8 cellular contexts compared by ENCODE assay signal in the genomic region with DNA sequence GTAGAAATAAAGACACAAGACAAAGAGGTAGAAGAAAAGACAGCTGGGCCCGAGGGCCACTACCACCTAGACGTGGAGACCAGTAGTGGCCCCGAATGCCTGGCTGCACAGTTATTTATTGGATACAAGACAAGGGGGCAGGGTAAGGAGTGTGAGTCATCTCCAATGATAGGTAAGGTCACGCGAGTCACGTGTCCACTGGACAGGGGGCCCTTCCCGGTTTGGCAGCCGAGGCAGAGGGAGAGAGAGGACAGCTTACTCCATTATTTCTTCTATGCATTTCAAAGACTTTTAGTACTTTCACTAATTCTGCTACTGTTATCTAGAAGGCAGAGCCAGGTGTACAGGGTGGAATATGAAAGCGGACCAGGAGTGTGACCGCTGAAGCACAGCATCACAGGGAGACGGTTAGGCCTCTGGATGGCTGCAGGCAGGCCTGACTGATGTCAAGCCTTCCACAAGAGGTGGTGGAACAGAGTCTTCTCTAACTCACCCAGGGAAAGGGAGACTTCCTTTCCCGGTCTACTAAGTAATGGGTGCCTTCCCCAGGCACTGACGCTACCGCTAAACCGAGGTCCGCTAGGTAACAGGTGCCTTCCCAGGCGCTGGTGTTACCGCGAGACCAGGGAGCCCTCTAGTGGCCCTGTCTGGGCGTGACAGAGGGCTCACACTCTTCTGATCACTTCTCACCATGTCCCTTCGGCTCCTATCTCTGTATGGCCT. TPM values are rescaled to one million over a fixed set of nuclear protein-coding genes. Genes with fewer than 3 reads are reported as not detected.
DNase-seq lines count a peak whose midpoint lies in the region; ATAC-seq and TF ChIP-seq lines count a peak whose summit lies in the region.

No MANE protein-coding gene starts in this region.

- intact Hi-C loops in stomach (cut with DNase I; ENCODE audit: low total_unique reads) = loop anchor here (5.0 kb wide), 1 partner anchor 78 kb away; no protein-coding TSS in a partner anchor

- no peak for TF ChIP-seq POLR2A in erythroblast (IDR thresholded peaks at IDR 0.05; ENCODE audit: low read length)
- TF ChIP-seq POLR2A in stomach (IDR thresholded peaks at IDR 0.05) = no peak

- no peak overlapping the region for H3K27ac ChIP-seq in stomach

- ATAC-seq in HG03095 (IDR thresholded peaks at IDR 0.05; ENCODE audit: unreplicated experiment) = peak; percentile 63

- peaks cover 5% of the 10 kb centered on the region for H3K4me1 Mint-ChIP-seq in nephron progenitor cell

- peaks cover 0 to 5% (median 0%) of the 10 kb centered on the region in 4 donors for H3K4me1 ChIP-seq in stomach

- no peak overlapping the region for H3K4me3 ChIP-seq in stomach

- no peaks in the 10 kb centered on the region for H3K36me3 ChIP-seq in stomach

- DNase-seq in NOMO-1 (lab: John Stamatoyannopoulos, UW; ENCODE audit: unreplicated experiment in 2 of 2) (peak; percentile 8 to 31), NOMO-1 treated with dmso at 0.1 percent for 144 hours (lab: John Stamatoyannopoulos, UW; ENCODE audit: unreplicated experiment) (no peak), NCI-H82 treated with DMSO at 0.1 percent for 48 hours (lab: John Stamatoyannopoulos, UW; ENCODE audit: unreplicated experiment) (peak; percentile 18), erythroblast (lab: John Stamatoyannopoulos, UW) (peak; percentile 69 to 77), nephron progenitor cell (peak; percentile 69), stomach (peak; percentile 83)
- DNase-seq in activated CD8-positive, alpha-beta memory T cell treated with anti-CD3 and anti-CD28 coated beads, Interleukin-2, amount 50 U/mL, for 4 hours = peak; percentile 75

- H3K27me3 ChIP-seq in stomach = peaks cover 0 to 5% (median 0%) of the 10 kb centered on the region in 3 donors

- TF ChIP-seq CTCF in nephron progenitor cell (IDR thresholded peaks at IDR 0.05) = peak; percentile 76
- peak in 5 of 7 experiments; percentile 40 to 80 (median 46) for TF ChIP-seq CTCF in stomach (IDR thresholded peaks at IDR 0.05)

- no peak for TF ChIP-seq EP300 in stomach (IDR thresholded peaks at IDR 0.05)

- WGBS in stomach, 5 donors = 44 to 49% (median 47%) methylated on average over 21 of the region's 21 CpGs

- peaks cover 21% of the 10 kb centered on the region for H3K27me3 Mint-ChIP-seq in nephron progenitor cell (ENCODE audit: low read depth, poor library complexity)

- no peak overlapping the region for H3K4me3 Mint-ChIP-seq in nephron progenitor cell

- no peaks in the 10 kb centered on the region for H3K9me3 ChIP-seq in stomach

- no peaks in the 10 kb centered on the region for H3K9me3 Mint-ChIP-seq in nephron progenitor cell

- no peak overlapping the region for H3K27ac Mint-ChIP-seq in nephron progenitor cell

- H3K36me3 Mint-ChIP-seq in nephron progenitor cell (ENCODE audit: low read depth) = no peaks in the 10 kb centered on the region

RNA-seq across cellular contexts. Expression of gene ZBTB49, which starts 44.9 kb away (rescaled TPM):
- total RNA-seq in stomach = 1 to 10 TPM in 3 of 5 donors, under 1 TPM in 1, not detected in 1; 0.29 to 7.6 (median 6.6) TPM
- 1 to 10 TPM; 1.2 to 2.7 (median 2.1) TPM for polyA plus RNA-seq in stomach

RNA-seq across cellular contexts. Expression of gene LYAR, which starts 45.0 kb away (rescaled TPM):
- 10 to 100 TPM in 1 of 5 donors, 1 to 10 TPM in 3, under 1 TPM in 1; 0.87 to 17.4 (median 8.1) TPM for total RNA-seq in stomach
- 10 to 100 TPM in 2 of 3 donors, 1 to 10 TPM in 1; 7.3 to 23.8 (median 13.0) TPM for polyA plus RNA-seq in stomach

RNA-seq across cellular contexts. Expression of gene NSG1, which starts 51.9 kb away (rescaled TPM):
- 1 to 10 TPM in 4 of 5 donors, not detected in 1; 1.2 to 8.1 (median 1.8) TPM for total RNA-seq in stomach
- 10 to 100 TPM in 1 of 3 donors, 1 to 10 TPM in 2; 4.1 to 13.6 (median 8.0) TPM for polyA plus RNA-seq in stomach
